In the genomic region with DNA sequence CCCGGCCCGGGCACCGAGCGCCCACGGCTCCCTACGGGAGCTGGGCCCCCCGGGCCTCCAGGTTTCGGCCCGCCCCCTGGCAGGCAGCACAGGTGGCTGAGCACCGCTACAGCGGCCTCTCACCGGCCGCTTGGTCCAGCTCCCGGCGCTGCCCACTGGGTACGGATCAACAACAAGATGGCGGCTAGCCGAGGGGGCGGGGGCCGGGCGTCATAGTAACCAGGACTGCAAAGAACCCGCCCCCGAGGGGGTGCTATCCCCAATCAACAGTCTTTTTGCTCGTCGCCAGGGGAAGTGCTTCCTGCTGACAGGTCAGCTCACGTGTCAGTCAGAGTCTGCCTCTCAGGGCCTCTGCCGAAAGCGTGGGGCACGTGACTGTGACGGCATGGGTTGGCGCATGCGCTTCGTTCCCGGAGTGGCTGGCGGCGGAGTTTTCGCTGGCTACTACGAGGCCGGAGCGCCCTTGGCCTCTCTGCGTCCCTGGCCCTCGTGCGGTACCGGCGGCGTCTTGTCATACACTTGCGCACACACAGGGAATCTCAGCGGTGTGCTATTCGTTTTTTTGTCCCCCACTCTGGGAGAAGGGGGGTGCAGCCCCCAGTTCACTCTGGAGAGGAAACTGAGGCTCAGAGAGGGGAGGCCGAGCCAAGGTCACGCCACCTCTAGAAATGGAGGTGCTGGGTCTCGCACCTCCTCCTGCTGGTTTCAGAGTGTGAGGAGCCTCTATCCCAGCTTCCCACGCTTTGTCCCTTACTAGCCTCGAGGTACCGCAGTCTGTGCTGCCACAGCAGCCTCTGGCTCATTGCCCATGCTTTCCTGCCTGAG, we compare ENCODE assay signal across 8 cellular contexts. TPM values are rescaled to one million over a fixed set of nuclear protein-coding genes. Genes with fewer than 3 reads are reported as not detected.
DNase-seq lines count a peak whose midpoint lies in the region; ATAC-seq, FAIRE-seq and TF ChIP-seq lines count a peak whose summit lies in the region.

A gene (minus strand): TSS at position 186 of the 825 bp plus-strand sequence. CDS start 38,502 bp downstream, outside the sequence.

- H3K4me1 ChIP-seq in Loucy (ENCODE audit: insufficient read depth, low read length, poor library complexity, severe bottlenecking) = peaks cover 43% of the 10 kb centered on the region

- H3K4me2 ChIP-seq in Loucy (ENCODE audit: low read depth, low read length, poor library complexity, severe bottlenecking) = peak within 1 kb of the TSS; percentile 97

- ATAC-seq in natural killer cell = peak; percentile 98 to 100 (median 99)

- peak; percentile 100 for DNase-seq in ELF-1 (ENCODE audit: low read depth, low spot score)
- peak; percentile 100 for DNase-seq in H54 (ENCODE audit: insufficient read length, low spot score)
- peak; percentile 99 for DNase-seq in activated T-helper 9 cell treated with anti-CD3 and anti-CD28 coated beads, Interleukin-2, amount 50 U/mL, for 16 hours (ENCODE audit: low read depth)
- DNase-seq in fibroblast of peridontal ligament (ENCODE audit: extremely low read depth) = peak; percentile 100
- DNase-seq in natural killer cell = peak; percentile 99
- DNase-seq in stimulated activated naive CD4-positive, alpha-beta T cell treated with Interleukin-2 at 50 U/mL for 16 hours (lab: John Stamatoyannopoulos, UW) = peak; percentile 100

- intact Hi-C loops in natural killer cell (cut with micrococcal nuclease) = loop anchor here (1.0 to 2.0 kb wide), 2 partner anchors 16 to 67 kb away; a partner anchor contains a TSS

- peak within 1 kb of the TSS; percentile 92 for H3K4me3 Mint-ChIP-seq in natural killer cell

- H3K9me3 Mint-ChIP-seq in natural killer cell = no peaks in the 10 kb centered on the region

- H3K27ac Mint-ChIP-seq in natural killer cell = peak within 1 kb of the TSS; percentile 97 to 98

- H3K27me3 Mint-ChIP-seq in natural killer cell (ENCODE audit: low read depth in 2 of 2) = peaks cover 0 to 5% of the 10 kb centered on the region in 2 donors

- H3K36me3 Mint-ChIP-seq in natural killer cell = no peaks in the 10 kb centered on the region

- no peaks in the 10 kb centered on the region for H4K20me1 ChIP-seq in Loucy (ENCODE audit: insufficient read depth, low read length, poor library complexity, severe bottlenecking)

- FAIRE-seq in H54 (lab: Jason Lieb, UNC) = peak; percentile 71

- H3K9ac ChIP-seq in Loucy (ENCODE audit: low read depth, low read length, poor library complexity, severe bottlenecking) = peak within 1 kb of the TSS; percentile 86

- no peaks in the 10 kb centered on the region for H3K9me3 ChIP-seq in Loucy (ENCODE audit: insufficient read depth, low read depth, low read length)

- no peaks in the 10 kb centered on the region for H3K9me2 ChIP-seq in Loucy (replicated peaks; ENCODE audit: low read depth, low read length)

- peak within 1 kb of the TSS; percentile 88 for H3K4me3 ChIP-seq in Loucy (ENCODE audit: low read length, poor library complexity, severe bottlenecking)

- H3K36me3 ChIP-seq in Loucy (ENCODE audit: insufficient read depth, low read length) = no peaks in the 10 kb centered on the region

- TF ChIP-seq CTCF in Loucy (conservative IDR thresholded peaks at IDR 0.05; ENCODE audit: low read length) = no peak
- TF ChIP-seq CTCF in natural killer cell (IDR thresholded peaks at IDR 0.05) = no peak

- H3K27me3 ChIP-seq in Loucy (ENCODE audit: insufficient read depth, low read length, poor library complexity, severe bottlenecking) = no peaks in the 10 kb centered on the region

- TF ChIP-seq POLR2A in H54 (IDR thresholded peaks at IDR 0.05; ENCODE audit: low read depth, low read length) = peak; percentile 91
- peak; percentile 98 for TF ChIP-seq POLR2A in Raji (IDR thresholded peaks at IDR 0.05; ENCODE audit: insufficient read depth, low read depth, low read length)

- peaks cover 18 to 20% of the 10 kb centered on the region in 2 donors for H3K4me1 Mint-ChIP-seq in natural killer cell

- peak within 1 kb of the TSS; percentile 87 for H2AFZ ChIP-seq in Loucy (ENCODE audit: low read length)

- peaks cover 50% of the 10 kb centered on the region for H3K79me2 ChIP-seq in Loucy (ENCODE audit: insufficient read depth, low read length)

- H3F3A ChIP-seq in Loucy (ENCODE audit: low read depth) = no peaks in the 10 kb centered on the region

RNA-seq across cellular contexts. Expression of the gene that starts here (rescaled TPM):
- 10 to 100 TPM; 53.7 to 68.7 (median 57.9) TPM for total RNA-seq in natural killer cell

Comparison
In these comparisons a context has a peak if more than half of its experiments do, and no peak if none do; other contexts are left out.
1. Peak in every context shown above with its lines: DNase-seq, ATAC-seq and H3K4me3 ChIP-seq.